2 cellular contexts compared by ENCODE assay signal in the genomic region with DNA sequence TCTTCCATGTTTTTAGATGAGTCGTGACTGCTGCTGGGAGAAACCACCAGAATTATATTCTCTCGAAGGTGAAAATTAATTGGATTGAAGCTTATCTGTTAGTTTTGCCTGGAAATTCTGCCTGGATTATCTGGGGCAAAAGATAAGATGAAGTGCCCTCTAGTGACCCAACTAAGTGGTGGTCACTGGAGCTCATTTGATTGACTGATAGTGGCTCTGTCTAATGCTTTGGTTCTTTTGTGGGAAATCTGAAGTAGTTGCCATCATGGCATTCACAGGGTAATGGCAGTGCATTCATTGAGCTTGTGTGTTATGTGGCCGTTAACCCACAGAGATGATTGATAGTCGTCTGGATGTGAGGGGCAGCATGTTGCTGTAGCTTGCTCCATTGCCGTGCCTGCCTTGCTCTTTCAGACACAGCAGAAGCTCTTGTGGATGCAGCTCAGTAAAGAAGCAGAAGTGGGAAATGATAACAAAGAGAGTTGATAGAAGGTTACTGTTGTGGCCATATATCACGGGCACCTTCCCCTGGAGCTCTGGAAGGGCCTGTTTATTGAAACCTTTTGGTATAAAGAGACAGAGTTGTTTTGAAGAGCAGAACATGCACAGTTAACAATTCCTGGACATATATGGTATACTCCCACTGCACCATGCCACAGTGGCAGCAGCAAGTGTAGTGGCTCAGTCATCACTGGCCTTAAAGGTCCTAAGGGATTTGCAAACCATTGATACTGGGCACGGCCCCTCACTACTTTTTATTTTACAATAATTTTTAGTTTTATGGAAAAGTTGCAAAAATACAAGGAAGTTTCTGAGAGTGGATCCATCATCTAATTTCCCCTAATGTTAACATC.
TF ChIP-seq lines count a peak whose summit lies in the region.

No MANE protein-coding gene starts in this region.

TF ChIP-seq in IMR-90, 13 proteins besides CTCF, POLR2A, EP300 and RAD21:
- no peak for TF ChIP-seq MAFK (IDR thresholded peaks at IDR 0.05; ENCODE audit: low read depth, low read length)
- peak; percentile 35 for TF ChIP-seq SMC3 (IDR thresholded peaks at IDR 0.05; ENCODE audit: low read depth, low read length)

TF ChIP-seq in liver, 16 proteins besides CTCF, POLR2A, EP300 and RAD21:
- no peak for TF ChIP-seq HNF4G (IDR thresholded peaks at IDR 0.05)
- TF ChIP-seq RXRA (IDR thresholded peaks at IDR 0.05), result peak in 1 of 2 donors; percentile 51
